ENCODE assay signal across 8 cellular contexts in the genomic region with DNA sequence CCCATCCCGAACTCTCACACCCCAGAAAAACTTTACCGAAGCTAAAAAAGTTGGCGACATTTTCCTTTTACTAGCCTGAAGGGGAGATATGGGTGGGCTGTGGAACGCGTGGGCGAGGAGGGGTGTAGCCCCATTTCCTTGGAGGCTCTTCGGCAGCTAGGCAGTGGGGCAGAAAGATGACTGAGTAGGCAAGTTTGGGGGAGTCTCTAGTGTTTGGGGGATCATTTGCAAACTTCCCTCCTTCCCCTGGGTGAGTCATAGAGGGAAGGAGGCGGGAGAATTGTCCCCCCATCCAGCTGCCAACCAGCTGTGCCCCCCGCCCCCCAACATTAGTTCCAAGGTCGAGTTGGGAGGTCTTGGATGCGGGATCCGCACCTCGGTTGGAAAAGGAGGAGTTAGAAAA. TPM values are rescaled to one million over a fixed set of nuclear protein-coding genes. Genes with fewer than 3 reads are reported as not detected.
DNase-seq lines count a peak whose midpoint lies in the region; ATAC-seq lines count a peak whose summit lies in the region.

No MANE protein-coding gene starts in this region.

- H3K4me3 Mint-ChIP-seq in T-helper 1 cell treated with Interleukin-12 subunit alpha and Interleukin-12 subunit beta and Interleukin-4 antibody, amounts not matched to agents 30 μg/mL and 1 μg/mL, for 36 hours, result peak overlapping the region; percentile 87
- H3K4me3 Mint-ChIP-seq in activated CD8-positive, alpha-beta memory T cell treated with anti-CD3 and anti-CD28 coated beads, Interleukin-2, amount 10 ng/mL, durations not matched to agents 7 days and 5 days, result peak overlapping the region; percentile 82
- H3K4me3 Mint-ChIP-seq in stimulated activated effector memory CD8-positive, alpha-beta T cell treated with anti-CD3 and anti-CD28 coated beads, Interleukin-12 subunit alpha, Interleukin-12 subunit beta, amount 100 ng/mL, for 72 hours, result peak overlapping the region; percentile 80

- no peaks in the 10 kb centered on the region for H3K36me3 ChIP-seq in iPS DF 6.9 (ENCODE audit: control insufficient read depth, insufficient read depth, low read length)

- peak overlapping the region; percentile 56; the same call in 1 of the 2 replicates for H3K4me3 ChIP-seq in iPS DF 6.9 (ENCODE audit: low read length)

- no peaks in the 10 kb centered on the region for H3K9me3 Mint-ChIP-seq in T-helper 1 cell treated with Interleukin-12 subunit alpha and Interleukin-12 subunit beta and Interleukin-4 antibody, amounts not matched to agents 30 μg/mL and 1 μg/mL, for 36 hours
- no peaks in the 10 kb centered on the region for H3K9me3 Mint-ChIP-seq in activated CD8-positive, alpha-beta memory T cell treated with anti-CD3 and anti-CD28 coated beads, Interleukin-2, amount 10 ng/mL, durations not matched to agents 7 days and 5 days (ENCODE audit: low read depth)
- no peaks in the 10 kb centered on the region for H3K9me3 Mint-ChIP-seq in stimulated activated effector memory CD8-positive, alpha-beta T cell treated with anti-CD3 and anti-CD28 coated beads, Interleukin-12 subunit alpha, Interleukin-12 subunit beta, amount 100 ng/mL, for 72 hours

- CTCF ChIA-PET in activated CD8-positive, alpha-beta memory T cell treated with anti-CD3 and anti-CD28 coated beads, Interleukin-2, amount 10 ng/mL, durations not matched to agents 7 days and 5 days (lab: Charles Lee), result interaction anchor here (0.6 to 15.0 kb wide), 17 partner anchors 10 to 350 kb away, joined by 3 to 193 read pairs (median 6); partner anchors contain the start of genes ARHGAP9, INHBC, SHMT2 and STAT6

- peaks cover 22% of the 10 kb centered on the region for H3K27me3 Mint-ChIP-seq in T-helper 1 cell treated with Interleukin-12 subunit alpha and Interleukin-12 subunit beta and Interleukin-4 antibody, amounts not matched to agents 30 μg/mL and 1 μg/mL, for 36 hours (ENCODE audit: low read depth)
- peaks cover 18% of the 10 kb centered on the region for H3K27me3 Mint-ChIP-seq in activated CD8-positive, alpha-beta memory T cell treated with anti-CD3 and anti-CD28 coated beads, Interleukin-2, amount 10 ng/mL, durations not matched to agents 7 days and 5 days

- no peak overlapping the region for H3K27ac Mint-ChIP-seq in T-helper 1 cell treated with Interleukin-12 subunit alpha and Interleukin-12 subunit beta and Interleukin-4 antibody, amounts not matched to agents 30 μg/mL and 1 μg/mL, for 36 hours
- no peak overlapping the region for H3K27ac Mint-ChIP-seq in activated CD8-positive, alpha-beta memory T cell treated with anti-CD3 and anti-CD28 coated beads, Interleukin-2, amount 10 ng/mL, durations not matched to agents 7 days and 5 days
- peak overlapping the region; percentile 73 for H3K27ac Mint-ChIP-seq in stimulated activated effector memory CD8-positive, alpha-beta T cell treated with anti-CD3 and anti-CD28 coated beads, Interleukin-12 subunit alpha, Interleukin-12 subunit beta, amount 100 ng/mL, for 72 hours

- peaks cover 46% of the 10 kb centered on the region for H3K4me1 Mint-ChIP-seq in T-helper 1 cell treated with Interleukin-12 subunit alpha and Interleukin-12 subunit beta and Interleukin-4 antibody, amounts not matched to agents 30 μg/mL and 1 μg/mL, for 36 hours (ENCODE audit: low read depth)
- H3K4me1 Mint-ChIP-seq in activated CD8-positive, alpha-beta memory T cell treated with anti-CD3 and anti-CD28 coated beads, Interleukin-2, amount 10 ng/mL, durations not matched to agents 7 days and 5 days, result peaks cover 46% of the 10 kb centered on the region
- peaks cover 59% of the 10 kb centered on the region for H3K4me1 Mint-ChIP-seq in stimulated activated effector memory CD8-positive, alpha-beta T cell treated with anti-CD3 and anti-CD28 coated beads, Interleukin-12 subunit alpha, Interleukin-12 subunit beta, amount 100 ng/mL, for 72 hours

- H3K9me3 ChIP-seq in iPS DF 6.9 (ENCODE audit: control insufficient read depth, insufficient read depth, low read length), result no peaks in the 10 kb centered on the region

- DNase-seq in T-helper 1 cell, result no peak
- no peak for DNase-seq in activated CD8-positive, alpha-beta memory T cell treated with anti-CD3 and anti-CD28 coated beads, Interleukin-2, amount 10 ng/mL, durations not matched to agents 7 days and 5 days
- no peak for DNase-seq in iPS DF 6.9 (ENCODE audit: low read depth, low spot score)
- peak in 1 of 2 donors; percentile 61 for DNase-seq in stimulated activated effector memory CD8-positive, alpha-beta T cell treated with anti-CD3 and anti-CD28 coated beads, Interleukin-12 subunit alpha, Interleukin-12 subunit beta, amount 100 ng/mL, for 72 hours (ENCODE audit: low spot score in 2 of 2)
- DNase-seq in SW 1271 (lab: John Stamatoyannopoulos, UW), result no peak
- DNase-seq in cerebellar cortex (ENCODE audit: low spot score), result no peak

- no peak overlapping the region for H3K27ac ChIP-seq in iPS DF 6.9 (ENCODE audit: low read length)

- WGBS in iPS DF 6.9 (ENCODE audit: insufficient coverage, insufficient read length), result no CpG with 5 or more reads among the region's 13 CpGs

- no peak for ATAC-seq in activated CD8-positive, alpha-beta memory T cell treated with anti-CD3 and anti-CD28 coated beads, Interleukin-2, amount 10 ng/mL, durations not matched to agents 7 days and 5 days
- ATAC-seq in stimulated activated effector memory CD8-positive, alpha-beta T cell treated with anti-CD3 and anti-CD28 coated beads, Interleukin-12 subunit alpha, Interleukin-12 subunit beta, amount 100 ng/mL, for 72 hours, result no peak
- no peak for ATAC-seq in HG03039 (IDR thresholded peaks at IDR 0.05; ENCODE audit: unreplicated experiment)

- peaks cover 3% of the 10 kb centered on the region; the same call in 1 of the 2 replicates for H3K4me1 ChIP-seq in iPS DF 6.9 (ENCODE audit: control insufficient read depth, insufficient read depth, low read length)

- peaks cover under 1% of the 10 kb centered on the region for H3K36me3 Mint-ChIP-seq in T-helper 1 cell treated with Interleukin-12 subunit alpha and Interleukin-12 subunit beta and Interleukin-4 antibody, amounts not matched to agents 30 μg/mL and 1 μg/mL, for 36 hours (ENCODE audit: low read depth)
- H3K36me3 Mint-ChIP-seq in activated CD8-positive, alpha-beta memory T cell treated with anti-CD3 and anti-CD28 coated beads, Interleukin-2, amount 10 ng/mL, durations not matched to agents 7 days and 5 days, result no peaks in the 10 kb centered on the region
- H3K36me3 Mint-ChIP-seq in stimulated activated effector memory CD8-positive, alpha-beta T cell treated with anti-CD3 and anti-CD28 coated beads, Interleukin-12 subunit alpha, Interleukin-12 subunit beta, amount 100 ng/mL, for 72 hours, result peaks cover 25% of the 10 kb centered on the region

- no peaks in the 10 kb centered on the region for H3K27me3 ChIP-seq in iPS DF 6.9 (ENCODE audit: control insufficient read depth, insufficient read depth, low read length)

RNA-seq across cellular contexts. Expression of gene GLI1, which starts 2.3 kb away (rescaled TPM):
- under 1 TPM; 0.52 to 0.53 TPM for total RNA-seq in activated CD8-positive, alpha-beta memory T cell treated with anti-CD3 and anti-CD28 coated beads, Interleukin-2, amount 10 ng/mL, durations not matched to agents 7 days and 5 days

RNA-seq across cellular contexts. Expression of gene INHBE, which starts 6.8 kb away (rescaled TPM):
- total RNA-seq in activated CD8-positive, alpha-beta memory T cell treated with anti-CD3 and anti-CD28 coated beads, Interleukin-2, amount 10 ng/mL, durations not matched to agents 7 days and 5 days, result under 1 TPM in 1 of 2 experiments, not detected in 1; 0.35 TPM

RNA-seq across cellular contexts. Expression of gene ARHGAP9, which starts 17.8 kb away (rescaled TPM):
- 100 to 1,000 TPM; 234 to 363 TPM for total RNA-seq in activated CD8-positive, alpha-beta memory T cell treated with anti-CD3 and anti-CD28 coated beads, Interleukin-2, amount 10 ng/mL, durations not matched to agents 7 days and 5 days

RNA-seq across cellular contexts. Expression of gene MARS1, which starts 26.0 kb away (rescaled TPM):
- total RNA-seq in activated CD8-positive, alpha-beta memory T cell treated with anti-CD3 and anti-CD28 coated beads, Interleukin-2, amount 10 ng/mL, durations not matched to agents 7 days and 5 days, result 100 to 1,000 TPM; 283 to 384 TPM

RNA-seq across cellular contexts. Expression of gene INHBC, which starts 27.3 kb away (rescaled TPM):
- not detected for total RNA-seq in activated CD8-positive, alpha-beta memory T cell treated with anti-CD3 and anti-CD28 coated beads, Interleukin-2, amount 10 ng/mL, durations not matched to agents 7 days and 5 days
